In the genomic region with DNA sequence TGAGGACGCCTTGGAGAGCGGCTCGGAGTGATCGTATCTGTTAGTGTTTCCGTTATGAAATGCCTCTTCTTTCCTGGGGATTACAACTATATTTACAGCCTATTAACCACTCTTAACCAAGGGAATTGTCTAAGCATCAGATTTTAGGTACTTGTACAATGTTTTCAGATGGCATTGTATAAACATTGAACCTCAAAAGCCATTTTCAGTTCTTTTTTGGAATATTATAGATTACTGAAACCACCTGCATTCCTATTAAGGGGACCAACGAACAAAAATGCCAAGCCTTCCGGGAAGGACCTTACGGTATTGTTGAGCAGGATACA, we compare ENCODE assay signal across 8 cellular contexts. TPM values are rescaled to one million over a fixed set of nuclear protein-coding genes. Genes with fewer than 3 reads are reported as not detected.
A peak's percentile ranks its signal among the peaks of the same experiment; 100 is the strongest.
DNase-seq lines count a peak whose midpoint lies in the region; ATAC-seq and TF ChIP-seq lines count a peak whose summit lies in the region.

No MANE protein-coding gene starts in this region.

- no peak overlapping the region for H2AFZ ChIP-seq in Karpas-422 (ENCODE audit: low read length)

- no peaks in the 10 kb centered on the region for H3K9me2 ChIP-seq in Karpas-422 (replicated peaks; ENCODE audit: insufficient read depth, low read length)

- no peaks in the 10 kb centered on the region for H4K20me1 ChIP-seq in Karpas-422 (ENCODE audit: insufficient read depth, low read depth, low read length)

- peak overlapping the region; percentile 68 for H3K4me2 ChIP-seq in Karpas-422 (ENCODE audit: low read depth, low read length, poor library complexity, severe bottlenecking)

- peaks cover 6 to 7% of the 10 kb centered on the region in 2 donors for H3K4me1 Mint-ChIP-seq in natural killer cell treated with Interleukin-12 subunit alpha and Interleukin-12 subunit beta and Interleukin-15 and Interleukin-18, amount 100 ng/mL, for 72 hours (ENCODE audit: low read depth in 2 of 2)

- H3K9me3 ChIP-seq in Karpas-422 (ENCODE audit: low read length): no peaks in the 10 kb centered on the region

- no peaks in the 10 kb centered on the region for H3K36me3 Mint-ChIP-seq in natural killer cell treated with Interleukin-12 subunit alpha and Interleukin-12 subunit beta and Interleukin-15 and Interleukin-18, amount 100 ng/mL, for 72 hours

- H3K4me3 ChIP-seq in AG10803 (ENCODE audit: low read length) (peak overlapping the region; percentile 70), Karpas-422 (ENCODE audit: low read length) (peak overlapping the region; percentile 71), dorsolateral prefrontal cortex (peak overlapping the region; percentile 57 to 92 (median 79))

- H3K79me2 ChIP-seq in Karpas-422 (ENCODE audit: low read length): no peaks in the 10 kb centered on the region

- DNase-seq in AG10803 (ENCODE audit: low read depth): no peak
- DNase-seq in Karpas-422: no peak
- no peak for DNase-seq in dorsolateral prefrontal cortex
- no peak for DNase-seq in natural killer cell treated with Interleukin-12 subunit alpha and Interleukin-12 subunit beta and Interleukin-15 and Interleukin-18, amount 100 ng/mL, for 72 hours (ENCODE audit: low spot score)
- DNase-seq in RKO (ENCODE audit: low spot score): no peak
- DNase-seq in HuH-7 (ENCODE audit: low spot score): no peak
- DNase-seq in NCI-H2029 (lab: John Stamatoyannopoulos, UW): no peak

- peak overlapping the region in 1 of 2 donors; percentile 23 for H3K27ac Mint-ChIP-seq in natural killer cell treated with Interleukin-12 subunit alpha and Interleukin-12 subunit beta and Interleukin-15 and Interleukin-18, amount 100 ng/mL, for 72 hours

- H3K27me3 Mint-ChIP-seq in natural killer cell treated with Interleukin-12 subunit alpha and Interleukin-12 subunit beta and Interleukin-15 and Interleukin-18, amount 100 ng/mL, for 72 hours: peaks cover 8 to 18% of the 10 kb centered on the region in 2 donors

- intact Hi-C loops in dorsolateral prefrontal cortex (cut with DNase I): loop anchor here (1.0 to 10.0 kb wide), 5 partner anchors 27 to 271 kb away; a partner anchor contains a TSS

- H3K9me3 Mint-ChIP-seq in natural killer cell treated with Interleukin-12 subunit alpha and Interleukin-12 subunit beta and Interleukin-15 and Interleukin-18, amount 100 ng/mL, for 72 hours: no peaks in the 10 kb centered on the region

- H3K4me3 Mint-ChIP-seq in natural killer cell treated with Interleukin-12 subunit alpha and Interleukin-12 subunit beta and Interleukin-15 and Interleukin-18, amount 100 ng/mL, for 72 hours: peak overlapping the region; percentile 82

- TF ChIP-seq CTCF in AG10803 (conservative IDR thresholded peaks at IDR 0.05; ENCODE audit: low read length) (no peak), dorsolateral prefrontal cortex (IDR thresholded peaks at IDR 0.05 in 54 of 56, conservative IDR thresholded peaks at IDR 0.05 in 2 of 56; ENCODE audit: low read depth in 1 of 56, partially characterized antibody in 56 of 56) (no peak)

- H3K4me1 ChIP-seq in Karpas-422 (ENCODE audit: low read length): peaks cover 13% of the 10 kb centered on the region

- H3K36me3 ChIP-seq in Karpas-422 (ENCODE audit: insufficient read depth, low read length): no peaks in the 10 kb centered on the region

- no peak for ATAC-seq in natural killer cell treated with Interleukin-12 subunit alpha and Interleukin-12 subunit beta and Interleukin-15 and Interleukin-18, amount 100 ng/mL, for 72 hours
- ATAC-seq in HG02981 (IDR thresholded peaks at IDR 0.05; ENCODE audit: unreplicated experiment): no peak

- H3K27ac ChIP-seq in Karpas-422 (ENCODE audit: low read length) (no peak overlapping the region), dorsolateral prefrontal cortex (peak overlapping the region; percentile 77 to 100 (median 96))

- H3K27me3 ChIP-seq in Karpas-422 (ENCODE audit: low read length) (no peaks in the 10 kb centered on the region), dorsolateral prefrontal cortex (no peaks in the 10 kb centered on the region)

- peak overlapping the region; percentile 67 for H3K9ac ChIP-seq in Karpas-422 (ENCODE audit: low read length)

RNA-seq across cellular contexts. Expression of a gene that starts 1.1 kb away (rescaled TPM):
- 5.5 and 7.6 TPM in 2 replicates for total RNA-seq in Karpas-422 (2014; rRNA removed; shearing (Covaris generic); ENCODE audit: low replicate concordance)
- total RNA-seq in dorsolateral prefrontal cortex: 100 to 1,000 TPM in 22 of 120 experiments, 10 to 100 TPM in 98; 53.3 to 164 (median 83.2) TPM
- 1 to 10 TPM; 3.6 to 8.0 TPM for total RNA-seq in natural killer cell treated with Interleukin-12 subunit alpha and Interleukin-12 subunit beta and Interleukin-15 and Interleukin-18, amount 100 ng/mL, for 72 hours
